ENCODE assay signal across 1 cellular context in genomic region chr14:76947078-76947837, GRCh38.
TF ChIP-seq lines count a peak whose summit lies in the region.

No MANE protein-coding gene starts in this region.

TF ChIP-seq in HepG2, 621 proteins besides CTCF, POLR2A, EP300 and RAD21 (continued from another document and continues in another):
- TF ChIP-seq, protein P1, sequence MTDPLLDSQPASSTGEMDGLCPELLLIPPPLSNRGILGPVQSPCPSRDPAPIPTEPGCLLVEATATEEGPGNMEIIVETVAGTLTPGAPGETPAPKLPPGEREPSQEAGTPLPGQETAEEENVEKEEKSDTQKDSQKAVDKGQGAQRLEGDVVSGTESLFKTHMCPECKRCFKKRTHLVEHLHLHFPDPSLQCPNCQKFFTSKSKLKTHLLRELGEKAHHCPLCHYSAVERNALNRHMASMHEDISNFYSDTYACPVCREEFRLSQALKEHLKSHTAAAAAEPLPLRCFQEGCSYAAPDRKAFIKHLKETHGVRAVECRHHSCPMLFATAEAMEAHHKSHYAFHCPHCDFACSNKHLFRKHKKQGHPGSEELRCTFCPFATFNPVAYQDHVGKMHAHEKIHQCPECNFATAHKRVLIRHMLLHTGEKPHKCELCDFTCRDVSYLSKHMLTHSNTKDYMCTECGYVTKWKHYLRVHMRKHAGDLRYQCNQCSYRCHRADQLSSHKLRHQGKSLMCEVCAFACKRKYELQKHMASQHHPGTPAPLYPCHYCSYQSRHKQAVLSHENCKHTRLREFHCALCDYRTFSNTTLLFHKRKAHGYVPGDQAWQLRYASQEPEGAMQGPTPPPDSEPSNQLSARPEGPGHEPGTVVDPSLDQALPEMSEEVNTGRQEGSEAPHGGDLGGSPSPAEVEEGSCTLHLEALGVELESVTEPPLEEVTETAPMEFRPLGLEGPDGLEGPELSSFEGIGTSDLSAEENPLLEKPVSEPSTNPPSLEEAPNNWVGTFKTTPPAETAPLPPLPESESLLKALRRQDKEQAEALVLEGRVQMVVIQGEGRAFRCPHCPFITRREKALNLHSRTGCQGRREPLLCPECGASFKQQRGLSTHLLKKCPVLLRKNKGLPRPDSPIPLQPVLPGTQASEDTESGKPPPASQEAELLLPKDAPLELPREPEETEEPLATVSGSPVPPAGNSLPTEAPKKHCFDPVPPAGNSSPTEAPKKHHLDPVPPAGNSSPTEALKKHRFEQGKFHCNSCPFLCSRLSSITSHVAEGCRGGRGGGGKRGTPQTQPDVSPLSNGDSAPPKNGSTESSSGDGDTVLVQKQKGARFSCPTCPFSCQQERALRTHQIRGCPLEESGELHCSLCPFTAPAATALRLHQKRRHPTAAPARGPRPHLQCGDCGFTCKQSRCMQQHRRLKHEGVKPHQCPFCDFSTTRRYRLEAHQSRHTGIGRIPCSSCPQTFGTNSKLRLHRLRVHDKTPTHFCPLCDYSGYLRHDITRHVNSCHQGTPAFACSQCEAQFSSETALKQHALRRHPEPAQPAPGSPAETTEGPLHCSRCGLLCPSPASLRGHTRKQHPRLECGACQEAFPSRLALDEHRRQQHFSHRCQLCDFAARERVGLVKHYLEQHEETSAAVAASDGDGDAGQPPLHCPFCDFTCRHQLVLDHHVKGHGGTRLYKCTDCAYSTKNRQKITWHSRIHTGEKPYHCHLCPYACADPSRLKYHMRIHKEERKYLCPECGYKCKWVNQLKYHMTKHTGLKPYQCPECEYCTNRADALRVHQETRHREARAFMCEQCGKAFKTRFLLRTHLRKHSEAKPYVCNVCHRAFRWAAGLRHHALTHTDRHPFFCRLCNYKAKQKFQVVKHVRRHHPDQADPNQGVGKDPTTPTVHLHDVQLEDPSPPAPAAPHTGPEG (CRISPR knock-in tag; IDR thresholded peaks at IDR 0.05): peak; percentile 98
- TF ChIP-seq SNAPC5 (CRISPR knock-in tag; IDR thresholded peaks at IDR 0.05; ENCODE audit: borderline replicate concordance): no peak
- TF ChIP-seq SMAD9 (CRISPR knock-in tag; IDR thresholded peaks at IDR 0.05): no peak
- TF ChIP-seq, protein P2, sequence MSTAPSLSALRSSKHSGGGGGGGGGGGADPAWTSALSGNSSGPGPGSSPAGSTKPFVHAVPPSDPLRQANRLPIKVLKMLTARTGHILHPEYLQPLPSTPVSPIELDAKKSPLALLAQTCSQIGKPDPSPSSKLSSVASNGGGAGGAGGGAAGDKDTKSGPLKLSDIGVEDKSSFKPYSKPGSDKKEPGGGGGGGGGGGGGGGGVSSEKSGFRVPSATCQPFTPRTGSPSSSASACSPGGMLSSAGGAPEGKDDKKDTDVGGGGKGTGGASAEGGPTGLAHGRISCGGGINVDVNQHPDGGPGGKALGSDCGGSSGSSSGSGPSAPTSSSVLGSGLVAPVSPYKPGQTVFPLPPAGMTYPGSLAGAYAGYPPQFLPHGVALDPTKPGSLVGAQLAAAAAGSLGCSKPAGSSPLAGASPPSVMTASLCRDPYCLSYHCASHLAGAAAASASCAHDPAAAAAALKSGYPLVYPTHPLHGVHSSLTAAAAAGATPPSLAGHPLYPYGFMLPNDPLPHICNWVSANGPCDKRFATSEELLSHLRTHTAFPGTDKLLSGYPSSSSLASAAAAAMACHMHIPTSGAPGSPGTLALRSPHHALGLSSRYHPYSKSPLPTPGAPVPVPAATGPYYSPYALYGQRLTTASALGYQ (CRISPR knock-in tag; IDR thresholded peaks at IDR 0.05): no peak
- TF ChIP-seq, protein P3, sequence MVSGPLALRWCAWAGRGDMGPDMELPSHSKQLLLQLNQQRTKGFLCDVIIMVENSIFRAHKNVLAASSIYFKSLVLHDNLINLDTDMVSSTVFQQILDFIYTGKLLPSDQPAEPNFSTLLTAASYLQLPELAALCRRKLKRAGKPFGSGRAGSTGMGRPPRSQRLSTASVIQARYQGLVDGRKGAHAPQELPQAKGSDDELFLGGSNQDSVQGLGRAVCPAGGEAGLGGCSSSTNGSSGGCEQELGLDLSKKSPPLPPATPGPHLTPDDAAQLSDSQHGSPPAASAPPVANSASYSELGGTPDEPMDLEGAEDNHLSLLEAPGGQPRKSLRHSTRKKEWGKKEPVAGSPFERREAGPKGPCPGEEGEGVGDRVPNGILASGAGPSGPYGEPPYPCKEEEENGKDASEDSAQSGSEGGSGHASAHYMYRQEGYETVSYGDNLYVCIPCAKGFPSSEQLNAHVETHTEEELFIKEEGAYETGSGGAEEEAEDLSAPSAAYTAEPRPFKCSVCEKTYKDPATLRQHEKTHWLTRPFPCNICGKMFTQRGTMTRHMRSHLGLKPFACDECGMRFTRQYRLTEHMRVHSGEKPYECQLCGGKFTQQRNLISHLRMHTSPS (CRISPR knock-in tag; IDR thresholded peaks at IDR 0.05; ENCODE audit: low read depth): no peak
- no peak for TF ChIP-seq ZNF580 (CRISPR knock-in tag; IDR thresholded peaks at IDR 0.05; ENCODE audit: borderline replicate concordance, low read depth)
- no peak for TF ChIP-seq ZNF784 (CRISPR knock-in tag; IDR thresholded peaks at IDR 0.05; ENCODE audit: borderline replicate concordance)
- TF ChIP-seq ZNF317 (CRISPR knock-in tag; IDR thresholded peaks at IDR 0.05): no peak
- TF ChIP-seq ZNF724P (CRISPR knock-in tag; IDR thresholded peaks at IDR 0.05; ENCODE audit: borderline replicate concordance): no peak
- TF ChIP-seq ZBTB7B (CRISPR knock-in tag; IDR thresholded peaks at IDR 0.05): 0 out of 2 replicates have a peak, but pooled peaks have one; percentile 25
- TF ChIP-seq, protein P4, sequence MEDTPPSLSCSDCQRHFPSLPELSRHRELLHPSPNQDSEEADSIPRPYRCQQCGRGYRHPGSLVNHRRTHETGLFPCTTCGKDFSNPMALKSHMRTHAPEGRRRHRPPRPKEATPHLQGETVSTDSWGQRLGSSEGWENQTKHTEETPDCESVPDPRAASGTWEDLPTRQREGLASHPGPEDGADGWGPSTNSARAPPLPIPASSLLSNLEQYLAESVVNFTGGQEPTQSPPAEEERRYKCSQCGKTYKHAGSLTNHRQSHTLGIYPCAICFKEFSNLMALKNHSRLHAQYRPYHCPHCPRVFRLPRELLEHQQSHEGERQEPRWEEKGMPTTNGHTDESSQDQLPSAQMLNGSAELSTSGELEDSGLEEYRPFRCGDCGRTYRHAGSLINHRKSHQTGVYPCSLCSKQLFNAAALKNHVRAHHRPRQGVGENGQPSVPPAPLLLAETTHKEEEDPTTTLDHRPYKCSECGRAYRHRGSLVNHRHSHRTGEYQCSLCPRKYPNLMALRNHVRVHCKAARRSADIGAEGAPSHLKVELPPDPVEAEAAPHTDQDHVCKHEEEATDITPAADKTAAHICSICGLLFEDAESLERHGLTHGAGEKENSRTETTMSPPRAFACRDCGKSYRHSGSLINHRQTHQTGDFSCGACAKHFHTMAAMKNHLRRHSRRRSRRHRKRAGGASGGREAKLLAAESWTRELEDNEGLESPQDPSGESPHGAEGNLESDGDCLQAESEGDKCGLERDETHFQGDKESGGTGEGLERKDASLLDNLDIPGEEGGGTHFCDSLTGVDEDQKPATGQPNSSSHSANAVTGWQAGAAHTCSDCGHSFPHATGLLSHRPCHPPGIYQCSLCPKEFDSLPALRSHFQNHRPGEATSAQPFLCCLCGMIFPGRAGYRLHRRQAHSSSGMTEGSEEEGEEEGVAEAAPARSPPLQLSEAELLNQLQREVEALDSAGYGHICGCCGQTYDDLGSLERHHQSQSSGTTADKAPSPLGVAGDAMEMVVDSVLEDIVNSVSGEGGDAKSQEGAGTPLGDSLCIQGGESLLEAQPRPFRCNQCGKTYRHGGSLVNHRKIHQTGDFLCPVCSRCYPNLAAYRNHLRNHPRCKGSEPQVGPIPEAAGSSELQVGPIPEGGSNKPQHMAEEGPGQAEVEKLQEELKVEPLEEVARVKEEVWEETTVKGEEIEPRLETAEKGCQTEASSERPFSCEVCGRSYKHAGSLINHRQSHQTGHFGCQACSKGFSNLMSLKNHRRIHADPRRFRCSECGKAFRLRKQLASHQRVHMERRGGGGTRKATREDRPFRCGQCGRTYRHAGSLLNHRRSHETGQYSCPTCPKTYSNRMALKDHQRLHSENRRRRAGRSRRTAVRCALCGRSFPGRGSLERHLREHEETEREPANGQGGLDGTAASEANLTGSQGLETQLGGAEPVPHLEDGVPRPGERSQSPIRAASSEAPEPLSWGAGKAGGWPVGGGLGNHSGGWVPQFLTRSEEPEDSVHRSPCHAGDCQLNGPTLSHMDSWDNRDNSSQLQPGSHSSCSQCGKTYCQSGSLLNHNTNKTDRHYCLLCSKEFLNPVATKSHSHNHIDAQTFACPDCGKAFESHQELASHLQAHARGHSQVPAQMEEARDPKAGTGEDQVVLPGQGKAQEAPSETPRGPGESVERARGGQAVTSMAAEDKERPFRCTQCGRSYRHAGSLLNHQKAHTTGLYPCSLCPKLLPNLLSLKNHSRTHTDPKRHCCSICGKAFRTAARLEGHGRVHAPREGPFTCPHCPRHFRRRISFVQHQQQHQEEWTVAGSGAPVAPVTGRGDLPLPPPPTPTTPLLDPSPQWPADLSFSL (CRISPR knock-in tag; IDR thresholded peaks at IDR 0.05): no peak
- TF ChIP-seq, protein P5, sequence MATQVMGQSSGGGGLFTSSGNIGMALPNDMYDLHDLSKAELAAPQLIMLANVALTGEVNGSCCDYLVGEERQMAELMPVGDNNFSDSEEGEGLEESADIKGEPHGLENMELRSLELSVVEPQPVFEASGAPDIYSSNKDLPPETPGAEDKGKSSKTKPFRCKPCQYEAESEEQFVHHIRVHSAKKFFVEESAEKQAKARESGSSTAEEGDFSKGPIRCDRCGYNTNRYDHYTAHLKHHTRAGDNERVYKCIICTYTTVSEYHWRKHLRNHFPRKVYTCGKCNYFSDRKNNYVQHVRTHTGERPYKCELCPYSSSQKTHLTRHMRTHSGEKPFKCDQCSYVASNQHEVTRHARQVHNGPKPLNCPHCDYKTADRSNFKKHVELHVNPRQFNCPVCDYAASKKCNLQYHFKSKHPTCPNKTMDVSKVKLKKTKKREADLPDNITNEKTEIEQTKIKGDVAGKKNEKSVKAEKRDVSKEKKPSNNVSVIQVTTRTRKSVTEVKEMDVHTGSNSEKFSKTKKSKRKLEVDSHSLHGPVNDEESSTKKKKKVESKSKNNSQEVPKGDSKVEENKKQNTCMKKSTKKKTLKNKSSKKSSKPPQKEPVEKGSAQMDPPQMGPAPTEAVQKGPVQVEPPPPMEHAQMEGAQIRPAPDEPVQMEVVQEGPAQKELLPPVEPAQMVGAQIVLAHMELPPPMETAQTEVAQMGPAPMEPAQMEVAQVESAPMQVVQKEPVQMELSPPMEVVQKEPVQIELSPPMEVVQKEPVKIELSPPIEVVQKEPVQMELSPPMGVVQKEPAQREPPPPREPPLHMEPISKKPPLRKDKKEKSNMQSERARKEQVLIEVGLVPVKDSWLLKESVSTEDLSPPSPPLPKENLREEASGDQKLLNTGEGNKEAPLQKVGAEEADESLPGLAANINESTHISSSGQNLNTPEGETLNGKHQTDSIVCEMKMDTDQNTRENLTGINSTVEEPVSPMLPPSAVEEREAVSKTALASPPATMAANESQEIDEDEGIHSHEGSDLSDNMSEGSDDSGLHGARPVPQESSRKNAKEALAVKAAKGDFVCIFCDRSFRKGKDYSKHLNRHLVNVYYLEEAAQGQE (IDR thresholded peaks at IDR 0.05; ENCODE audit: borderline replicate concordance in 1 of 2, low read depth in 1 of 2, low read length in 2 of 2): no peak
- TF ChIP-seq, protein P6, sequence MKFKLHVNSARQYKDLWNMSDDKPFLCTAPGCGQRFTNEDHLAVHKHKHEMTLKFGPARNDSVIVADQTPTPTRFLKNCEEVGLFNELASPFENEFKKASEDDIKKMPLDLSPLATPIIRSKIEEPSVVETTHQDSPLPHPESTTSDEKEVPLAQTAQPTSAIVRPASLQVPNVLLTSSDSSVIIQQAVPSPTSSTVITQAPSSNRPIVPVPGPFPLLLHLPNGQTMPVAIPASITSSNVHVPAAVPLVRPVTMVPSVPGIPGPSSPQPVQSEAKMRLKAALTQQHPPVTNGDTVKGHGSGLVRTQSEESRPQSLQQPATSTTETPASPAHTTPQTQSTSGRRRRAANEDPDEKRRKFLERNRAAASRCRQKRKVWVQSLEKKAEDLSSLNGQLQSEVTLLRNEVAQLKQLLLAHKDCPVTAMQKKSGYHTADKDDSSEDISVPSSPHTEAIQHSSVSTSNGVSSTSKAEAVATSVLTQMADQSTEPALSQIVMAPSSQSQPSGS (CRISPR knock-in tag; IDR thresholded peaks at IDR 0.05): 0 out of 2 replicates have a peak, but pooled peaks have one; percentile 35
- TF ChIP-seq HHEX (CRISPR knock-in tag; IDR thresholded peaks at IDR 0.05): no peak
- TF ChIP-seq, protein P7, sequence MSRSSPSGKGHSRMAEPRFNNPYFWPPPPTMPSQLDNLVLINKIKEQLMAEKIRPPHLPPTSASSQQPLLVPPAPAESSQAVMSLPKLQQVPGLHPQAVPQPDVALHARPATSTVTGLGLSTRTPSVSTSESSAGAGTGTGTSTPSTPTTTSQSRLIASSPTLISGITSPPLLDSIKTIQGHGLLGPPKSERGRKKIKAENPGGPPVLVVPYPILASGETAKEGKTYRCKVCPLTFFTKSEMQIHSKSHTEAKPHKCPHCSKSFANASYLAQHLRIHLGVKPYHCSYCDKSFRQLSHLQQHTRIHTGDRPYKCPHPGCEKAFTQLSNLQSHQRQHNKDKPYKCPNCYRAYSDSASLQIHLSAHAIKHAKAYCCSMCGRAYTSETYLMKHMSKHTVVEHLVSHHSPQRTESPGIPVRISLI (CRISPR knock-in tag; IDR thresholded peaks at IDR 0.05; ENCODE audit: borderline replicate concordance): no peak
- no peak for TF ChIP-seq ZNF484 (CRISPR knock-in tag; IDR thresholded peaks at IDR 0.05; ENCODE audit: borderline replicate concordance, low read depth)
- TF ChIP-seq ZNF639 (CRISPR knock-in tag; conservative IDR thresholded peaks at IDR 0.05): no peak
- TF ChIP-seq TOE1 (CRISPR knock-in tag; IDR thresholded peaks at IDR 0.05): no peak
- no peak for TF ChIP-seq ZNF660 (CRISPR knock-in tag; IDR thresholded peaks at IDR 0.05; ENCODE audit: borderline replicate concordance, low read depth)
- peak; percentile 19; the same call in 1 of the 2 replicates for TF ChIP-seq GATAD2A (CRISPR knock-in tag; IDR thresholded peaks at IDR 0.05)
- no peak for TF ChIP-seq HNF4G (IDR thresholded peaks at IDR 0.05; ENCODE audit: borderline replicate concordance, low read depth, low read length)
- no peak for TF ChIP-seq HNF4G (CRISPR knock-in tag; IDR thresholded peaks at IDR 0.05; ENCODE audit: borderline replicate concordance, low read depth)
- TF ChIP-seq ZNF138 (CRISPR knock-in tag; IDR thresholded peaks at IDR 0.05; ENCODE audit: low read depth): no peak
